ENCODE assay signal across 1 cellular context in genomic region chr3:47299396-47300318, GRCh38.
TF ChIP-seq lines count a peak whose summit lies in the region.

No MANE protein-coding gene starts in this region.

TF ChIP-seq in WTC11, 78 proteins besides CTCF, POLR2A, EP300 and RAD21 (continued from another document):
- TF ChIP-seq AR (CRISPR knock-in tag; IDR thresholded peaks at IDR 0.05) (no peak), RORB (CRISPR knock-in tag; IDR thresholded peaks at IDR 0.05) (no peak), ESRRA (CRISPR knock-in tag; IDR thresholded peaks at IDR 0.05; ENCODE audit: borderline replicate concordance) (no peak), ERG (CRISPR knock-in tag; IDR thresholded peaks at IDR 0.05) (no peak), JAZF1 (CRISPR knock-in tag; IDR thresholded peaks at IDR 0.05) (no peak)
- TF ChIP-seq, protein P1, sequence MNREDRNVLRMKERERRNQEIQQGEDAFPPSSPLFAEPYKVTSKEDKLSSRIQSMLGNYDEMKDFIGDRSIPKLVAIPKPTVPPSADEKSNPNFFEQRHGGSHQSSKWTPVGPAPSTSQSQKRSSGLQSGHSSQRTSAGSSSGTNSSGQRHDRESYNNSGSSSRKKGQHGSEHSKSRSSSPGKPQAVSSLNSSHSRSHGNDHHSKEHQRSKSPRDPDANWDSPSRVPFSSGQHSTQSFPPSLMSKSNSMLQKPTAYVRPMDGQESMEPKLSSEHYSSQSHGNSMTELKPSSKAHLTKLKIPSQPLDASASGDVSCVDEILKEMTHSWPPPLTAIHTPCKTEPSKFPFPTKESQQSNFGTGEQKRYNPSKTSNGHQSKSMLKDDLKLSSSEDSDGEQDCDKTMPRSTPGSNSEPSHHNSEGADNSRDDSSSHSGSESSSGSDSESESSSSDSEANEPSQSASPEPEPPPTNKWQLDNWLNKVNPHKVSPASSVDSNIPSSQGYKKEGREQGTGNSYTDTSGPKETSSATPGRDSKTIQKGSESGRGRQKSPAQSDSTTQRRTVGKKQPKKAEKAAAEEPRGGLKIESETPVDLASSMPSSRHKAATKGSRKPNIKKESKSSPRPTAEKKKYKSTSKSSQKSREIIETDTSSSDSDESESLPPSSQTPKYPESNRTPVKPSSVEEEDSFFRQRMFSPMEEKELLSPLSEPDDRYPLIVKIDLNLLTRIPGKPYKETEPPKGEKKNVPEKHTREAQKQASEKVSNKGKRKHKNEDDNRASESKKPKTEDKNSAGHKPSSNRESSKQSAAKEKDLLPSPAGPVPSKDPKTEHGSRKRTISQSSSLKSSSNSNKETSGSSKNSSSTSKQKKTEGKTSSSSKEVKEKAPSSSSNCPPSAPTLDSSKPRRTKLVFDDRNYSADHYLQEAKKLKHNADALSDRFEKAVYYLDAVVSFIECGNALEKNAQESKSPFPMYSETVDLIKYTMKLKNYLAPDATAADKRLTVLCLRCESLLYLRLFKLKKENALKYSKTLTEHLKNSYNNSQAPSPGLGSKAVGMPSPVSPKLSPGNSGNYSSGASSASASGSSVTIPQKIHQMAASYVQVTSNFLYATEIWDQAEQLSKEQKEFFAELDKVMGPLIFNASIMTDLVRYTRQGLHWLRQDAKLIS (CRISPR knock-in tag; IDR thresholded peaks at IDR 0.05; ENCODE audit: borderline replicate concordance): no peak
